Comparison of ENCODE assay signal across 2 cellular contexts in genomic region chrX:136909119-136909705, GRCh38.
TF ChIP-seq lines count a peak whose summit lies in the region.

No MANE protein-coding gene starts in this region.

TF ChIP-seq in HEK293, 187 proteins besides CTCF, POLR2A, EP300 and RAD21 (continued from another document and continues in another):
- TF ChIP-seq, protein P1, sequence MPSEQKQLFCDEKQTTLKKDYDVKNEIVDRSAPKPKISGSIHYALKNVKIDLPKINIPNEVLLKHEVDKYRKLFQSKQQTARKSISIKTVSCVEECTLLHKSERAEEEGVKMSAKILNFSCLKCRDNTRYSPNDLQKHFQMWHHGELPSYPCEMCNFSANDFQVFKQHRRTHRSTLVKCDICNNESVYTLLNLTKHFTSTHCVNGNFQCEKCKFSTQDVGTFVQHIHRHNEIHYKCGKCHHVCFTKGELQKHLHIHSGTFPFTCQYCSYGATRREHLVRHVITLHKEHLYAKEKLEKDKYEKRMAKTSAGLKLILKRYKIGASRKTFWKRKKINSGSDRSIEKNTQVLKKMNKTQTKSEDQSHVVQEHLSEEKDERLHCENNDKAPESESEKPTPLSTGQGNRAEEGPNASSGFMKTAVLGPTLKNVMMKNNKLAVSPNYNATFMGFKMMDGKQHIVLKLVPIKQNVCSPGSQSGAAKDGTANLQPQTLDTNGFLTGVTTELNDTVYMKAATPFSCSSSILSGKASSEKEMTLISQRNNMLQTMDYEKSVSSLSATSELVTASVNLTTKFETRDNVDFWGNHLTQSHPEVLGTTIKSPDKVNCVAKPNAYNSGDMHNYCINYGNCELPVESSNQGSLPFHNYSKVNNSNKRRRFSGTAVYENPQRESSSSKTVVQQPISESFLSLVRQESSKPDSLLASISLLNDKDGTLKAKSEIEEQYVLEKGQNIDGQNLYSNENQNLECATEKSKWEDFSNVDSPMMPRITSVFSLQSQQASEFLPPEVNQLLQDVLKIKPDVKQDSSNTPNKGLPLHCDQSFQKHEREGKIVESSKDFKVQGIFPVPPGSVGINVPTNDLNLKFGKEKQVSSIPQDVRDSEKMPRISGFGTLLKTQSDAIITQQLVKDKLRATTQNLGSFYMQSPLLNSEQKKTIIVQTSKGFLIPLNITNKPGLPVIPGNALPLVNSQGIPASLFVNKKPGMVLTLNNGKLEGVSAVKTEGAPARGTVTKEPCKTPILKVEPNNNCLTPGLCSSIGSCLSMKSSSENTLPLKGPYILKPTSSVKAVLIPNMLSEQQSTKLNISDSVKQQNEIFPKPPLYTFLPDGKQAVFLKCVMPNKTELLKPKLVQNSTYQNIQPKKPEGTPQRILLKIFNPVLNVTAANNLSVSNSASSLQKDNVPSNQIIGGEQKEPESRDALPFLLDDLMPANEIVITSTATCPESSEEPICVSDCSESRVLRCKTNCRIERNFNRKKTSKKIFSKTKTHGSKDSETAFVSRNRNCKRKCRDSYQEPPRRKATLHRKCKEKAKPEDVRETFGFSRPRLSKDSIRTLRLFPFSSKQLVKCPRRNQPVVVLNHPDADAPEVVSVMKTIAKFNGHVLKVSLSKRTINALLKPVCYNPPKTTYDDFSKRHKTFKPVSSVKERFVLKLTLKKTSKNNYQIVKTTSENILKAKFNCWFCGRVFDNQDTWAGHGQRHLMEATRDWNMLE (tag by site-specific recombination; conservative IDR thresholded peaks at IDR 0.05; ENCODE audit: low read depth) = no peak
- TF ChIP-seq ZNF48 (tag by site-specific recombination; IDR thresholded peaks at IDR 0.05) (no peak), YY2 (tag by site-specific recombination; IDR thresholded peaks at IDR 0.05) (no peak), ZSCAN16 (tag by site-specific recombination; IDR thresholded peaks at IDR 0.05) (no peak), ZNF10 (tag by site-specific recombination; IDR thresholded peaks at IDR 0.05) (no peak), ZFHX2 (tag by site-specific recombination; conservative IDR thresholded peaks at IDR 0.05) (no peak), HOXA7 (CRISPR knock-in tag; IDR thresholded peaks at IDR 0.05; ENCODE audit: borderline replicate concordance) (no peak), ZNF157 (tag by site-specific recombination; IDR thresholded peaks at IDR 0.05) (no peak), ZNF16 (tag by site-specific recombination; IDR thresholded peaks at IDR 0.05; ENCODE audit: low read depth) (no peak), ZNF561 (tag by site-specific recombination; IDR thresholded peaks at IDR 0.05; ENCODE audit: borderline replicate concordance) (peak; percentile 27; the same call in 1 of the 2 replicates), KLF1 (tag by site-specific recombination; IDR thresholded peaks at IDR 0.05) (peak; percentile 68), ZIC2 (tag by site-specific recombination; IDR thresholded peaks at IDR 0.05) (peak; percentile 49), ZNF221 (tag by site-specific recombination; IDR thresholded peaks at IDR 0.05; ENCODE audit: borderline replicate concordance) (no peak), ZNF501 (tag by site-specific recombination; IDR thresholded peaks at IDR 0.05) (0 out of 2 replicates have a peak, but pooled peaks have one; percentile 13), ZBTB17 (tag by site-specific recombination; IDR thresholded peaks at IDR 0.05) (peak; percentile 70; the same call in 1 of the 2 replicates), ZNF776 (tag by site-specific recombination; IDR thresholded peaks at IDR 0.05; ENCODE audit: borderline replicate concordance) (no peak), ZNF510 (tag by site-specific recombination; IDR thresholded peaks at IDR 0.05; ENCODE audit: insufficient replicate concordance) (no peak), ZNF530 (tag by site-specific recombination; IDR thresholded peaks at IDR 0.05; ENCODE audit: low read depth) (no peak), IKZF3 (tag by site-specific recombination; IDR thresholded peaks at IDR 0.05) (peak; percentile 81), ZNF560 (tag by site-specific recombination; IDR thresholded peaks at IDR 0.05; ENCODE audit: borderline replicate concordance) (no peak)
- TF ChIP-seq, protein P2, sequence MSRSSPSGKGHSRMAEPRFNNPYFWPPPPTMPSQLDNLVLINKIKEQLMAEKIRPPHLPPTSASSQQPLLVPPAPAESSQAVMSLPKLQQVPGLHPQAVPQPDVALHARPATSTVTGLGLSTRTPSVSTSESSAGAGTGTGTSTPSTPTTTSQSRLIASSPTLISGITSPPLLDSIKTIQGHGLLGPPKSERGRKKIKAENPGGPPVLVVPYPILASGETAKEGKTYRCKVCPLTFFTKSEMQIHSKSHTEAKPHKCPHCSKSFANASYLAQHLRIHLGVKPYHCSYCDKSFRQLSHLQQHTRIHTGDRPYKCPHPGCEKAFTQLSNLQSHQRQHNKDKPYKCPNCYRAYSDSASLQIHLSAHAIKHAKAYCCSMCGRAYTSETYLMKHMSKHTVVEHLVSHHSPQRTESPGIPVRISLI (tag by site-specific recombination; IDR thresholded peaks at IDR 0.05) = no peak
- TF ChIP-seq, protein P3, sequence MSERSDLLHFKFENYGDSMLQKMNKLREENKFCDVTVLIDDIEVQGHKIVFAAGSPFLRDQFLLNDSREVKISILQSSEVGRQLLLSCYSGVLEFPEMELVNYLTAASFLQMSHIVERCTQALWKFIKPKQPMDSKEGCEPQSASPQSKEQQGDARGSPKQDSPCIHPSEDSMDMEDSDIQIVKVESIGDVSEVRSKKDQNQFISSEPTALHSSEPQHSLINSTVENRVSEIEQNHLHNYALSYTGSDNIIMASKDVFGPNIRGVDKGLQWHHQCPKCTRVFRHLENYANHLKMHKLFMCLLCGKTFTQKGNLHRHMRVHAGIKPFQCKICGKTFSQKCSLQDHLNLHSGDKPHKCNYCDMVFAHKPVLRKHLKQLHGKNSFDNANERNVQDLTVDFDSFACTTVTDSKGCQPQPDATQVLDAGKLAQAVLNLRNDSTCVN (tag by site-specific recombination; optimal IDR thresholded peaks at IDR 0.05) = peak; percentile 17
- TF ChIP-seq, protein P4, sequence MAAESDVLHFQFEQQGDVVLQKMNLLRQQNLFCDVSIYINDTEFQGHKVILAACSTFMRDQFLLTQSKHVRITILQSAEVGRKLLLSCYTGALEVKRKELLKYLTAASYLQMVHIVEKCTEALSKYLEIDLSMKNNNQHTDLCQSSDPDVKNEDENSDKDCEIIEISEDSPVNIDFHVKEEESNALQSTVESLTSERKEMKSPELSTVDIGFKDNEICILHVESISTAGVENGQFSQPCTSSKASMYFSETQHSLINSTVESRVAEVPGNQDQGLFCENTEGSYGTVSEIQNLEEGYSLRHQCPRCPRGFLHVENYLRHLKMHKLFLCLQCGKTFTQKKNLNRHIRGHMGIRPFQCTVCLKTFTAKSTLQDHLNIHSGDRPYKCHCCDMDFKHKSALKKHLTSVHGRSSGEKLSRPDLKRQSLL (tag by site-specific recombination; IDR thresholded peaks at IDR 0.05) = no peak

TF ChIP-seq in SK-N-SH, 30 proteins besides CTCF, POLR2A, EP300 and RAD21 (continued from another document):
- TF ChIP-seq, protein P5, sequence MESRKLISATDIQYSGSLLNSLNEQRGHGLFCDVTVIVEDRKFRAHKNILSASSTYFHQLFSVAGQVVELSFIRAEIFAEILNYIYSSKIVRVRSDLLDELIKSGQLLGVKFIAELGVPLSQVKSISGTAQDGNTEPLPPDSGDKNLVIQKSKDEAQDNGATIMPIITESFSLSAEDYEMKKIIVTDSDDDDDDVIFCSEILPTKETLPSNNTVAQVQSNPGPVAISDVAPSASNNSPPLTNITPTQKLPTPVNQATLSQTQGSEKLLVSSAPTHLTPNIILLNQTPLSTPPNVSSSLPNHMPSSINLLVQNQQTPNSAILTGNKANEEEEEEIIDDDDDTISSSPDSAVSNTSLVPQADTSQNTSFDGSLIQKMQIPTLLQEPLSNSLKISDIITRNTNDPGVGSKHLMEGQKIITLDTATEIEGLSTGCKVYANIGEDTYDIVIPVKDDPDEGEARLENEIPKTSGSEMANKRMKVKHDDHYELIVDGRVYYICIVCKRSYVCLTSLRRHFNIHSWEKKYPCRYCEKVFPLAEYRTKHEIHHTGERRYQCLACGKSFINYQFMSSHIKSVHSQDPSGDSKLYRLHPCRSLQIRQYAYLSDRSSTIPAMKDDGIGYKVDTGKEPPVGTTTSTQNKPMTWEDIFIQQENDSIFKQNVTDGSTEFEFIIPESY (IDR thresholded peaks at IDR 0.05; ENCODE audit: borderline replicate concordance, low read depth) = no peak
- TF ChIP-seq, protein P6, sequence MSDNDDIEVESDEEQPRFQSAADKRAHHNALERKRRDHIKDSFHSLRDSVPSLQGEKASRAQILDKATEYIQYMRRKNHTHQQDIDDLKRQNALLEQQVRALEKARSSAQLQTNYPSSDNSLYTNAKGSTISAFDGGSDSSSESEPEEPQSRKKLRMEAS (IDR thresholded peaks at IDR 0.05; ENCODE audit: low read depth) = no peak; the same call in 1 of the 2 replicates
- TF ChIP-seq NRF1 (IDR thresholded peaks at IDR 0.05; ENCODE audit: low read depth, low read length) = peak; percentile 78
- TF ChIP-seq RCOR1 (IDR thresholded peaks at IDR 0.05; ENCODE audit: low read length) = no peak
- TF ChIP-seq POLR2AphosphoS5 (IDR thresholded peaks at IDR 0.05; ENCODE audit: low read depth, low read length) = no peak
- no peak for TF ChIP-seq TAF1 (IDR thresholded peaks at IDR 0.05; ENCODE audit: borderline replicate concordance, low read depth, low read length)
- no peak for TF ChIP-seq FOXJ3 (CRISPR knock-in tag; IDR thresholded peaks at IDR 0.05)
- TF ChIP-seq SMC3 (IDR thresholded peaks at IDR 0.05; ENCODE audit: low read depth, low read length) = no peak
- peak; percentile 84; the same call in 1 of the 2 replicates for TF ChIP-seq YY1 (IDR thresholded peaks at IDR 0.05; ENCODE audit: low read depth)
